ENCODE assay signal across 8 cellular contexts in genomic region chr14:23559010-23559920, GRCh38.
DNase-seq lines count a peak whose midpoint lies in the region; ATAC-seq lines count a peak whose summit lies in the region.

No MANE protein-coding gene starts in this region.

- DNase-seq in SHP77 (lab: John Stamatoyannopoulos, UW): peak; percentile 49 to 56
- DNase-seq in SHP77 treated with DMSO at 0.1 percent for 48 hours (lab: John Stamatoyannopoulos, UW): no peak
- DNase-seq in NCI-H345 treated with DMSO at 0.1 percent for 48 hours (lab: John Stamatoyannopoulos, UW; ENCODE audit: unreplicated experiment): peak; percentile 32
- DNase-seq in activated T-cell treated with anti-CD3 and anti-CD28 coated beads for 1 hour (ENCODE audit: low read depth): peak; percentile 61
- DNase-seq in fibroblast of gingiva (ENCODE audit: low read depth): peak; percentile 40
- peak in 8 of 10 donors; percentile 62 to 95 (median 69) for DNase-seq in posterior cingulate gyrus
- no peak for DNase-seq in epidermal melanocyte (ENCODE audit: insufficient read length, low spot score)

- ATAC-seq in HG03196 (IDR thresholded peaks at IDR 0.05; ENCODE audit: unreplicated experiment): no peak

- intact Hi-C loops in posterior cingulate gyrus (cut with DNase I): loop anchor here (5.0 kb wide), 1 partner anchor 232 kb away; no protein-coding TSS in a partner anchor

Comparison
In these comparisons a context has a peak if more than half of its experiments do, and no peak if none do; other contexts are left out.
1. DNase-seq: peak in SHP77 (2 of 2), NCI-H345 treated with DMSO at 0.1 percent for 48 hours (single experiment), activated T-cell treated with anti-CD3 and anti-CD28 coated beads for 1 hour (single experiment), fibroblast of gingiva (single experiment) and posterior cingulate gyrus (8 of 10); none in SHP77 treated with DMSO at 0.1 percent for 48 hours (single experiment) and epidermal melanocyte (single experiment).